In the genomic region with DNA sequence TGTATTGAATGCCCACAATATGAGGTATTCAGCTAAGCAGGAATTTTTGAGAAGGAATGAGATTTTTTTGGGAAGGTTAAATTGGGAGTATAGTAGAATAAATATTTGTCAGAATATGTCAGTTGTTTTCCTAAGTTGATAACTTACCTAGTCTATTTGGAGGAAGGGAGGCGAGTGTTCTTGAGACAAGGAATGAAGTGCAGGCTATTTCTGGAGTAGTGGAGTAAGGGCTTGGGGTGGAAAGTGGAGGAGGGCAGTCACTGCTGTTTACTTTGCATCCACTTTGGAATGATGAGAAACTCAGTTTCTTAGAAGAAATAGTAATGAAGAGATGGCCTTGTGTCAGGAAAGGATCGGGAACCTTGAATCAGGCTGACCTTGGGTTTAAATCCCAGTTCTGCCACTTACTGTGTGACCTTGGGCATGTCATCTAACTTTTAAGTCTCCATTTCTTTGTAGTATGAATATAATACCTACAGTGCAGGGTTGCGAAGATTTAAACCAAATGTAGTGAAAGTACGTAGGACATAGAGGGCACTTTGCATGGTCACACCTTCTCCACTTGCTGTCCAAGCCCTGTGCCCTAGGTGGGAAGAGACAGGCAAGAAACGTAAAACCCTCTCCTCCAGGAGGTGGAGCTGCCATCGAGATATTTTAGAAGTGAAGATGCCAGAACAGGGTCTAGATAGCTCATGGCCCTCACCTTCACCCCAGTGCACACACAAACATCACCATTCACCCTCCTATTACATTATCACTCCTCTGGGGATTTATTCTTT, we compare ENCODE assay signal across 16 cellular contexts.
"Had no signal": no experiment of that assay in that cellular context is flagged by ENCODE, and none has a peak within 500 bp of the region (broad histone marks: within the 10 kb centered on the region; RNA-seq: fewer than 3 reads in every experiment).

No MANE protein-coding gene starts in this region.

- H3K9me3 ChIP-seq: esophagus muscularis mucosa, sigmoid colon, spleen, upper lobe of left lung had no signal

- H3K27ac ChIP-seq: esophagus muscularis mucosa, sigmoid colon, spleen had no signal

- ATAC-seq: left ventricle myocardium superior; stimulated activated naive CD8-positive, alpha-beta T cell treated with anti-CD3 and anti-CD28 coated beads, Interleukin-15, amount 100 ng/mL, for 72 hours had no signal

- H3K27ac Mint-ChIP-seq: activated CD4-positive, alpha-beta T cell treated with anti-CD3 and anti-CD28 coated beads, Interleukin-2, amount 10 ng/mL, durations not matched to agents 24 days and 14 days; nephron progenitor cell; T-helper 2 cell treated with Interferon-gamma antibody and Interleukin-4, amounts not matched to agents 5 μg/mL and 100 μg/mL, for 36 hours had no signal

- H3K9me3 Mint-ChIP-seq: activated CD4-positive, alpha-beta T cell treated with anti-CD3 and anti-CD28 coated beads, Interleukin-2, amount 10 ng/mL, durations not matched to agents 24 days and 14 days; nephron progenitor cell; stimulated activated naive CD8-positive, alpha-beta T cell treated with anti-CD3 and anti-CD28 coated beads, Interleukin-15, amount 100 ng/mL, for 72 hours; T-helper 2 cell treated with Interferon-gamma antibody and Interleukin-4, amounts not matched to agents 5 μg/mL and 100 μg/mL, for 36 hours had no signal

- DNase-seq: activated CD4-positive, alpha-beta T cell treated with anti-CD3 and anti-CD28 coated beads, Interleukin-2, amount 10 ng/mL, durations not matched to agents 24 days and 14 days; activated CD4-positive, CD25-positive, alpha-beta regulatory T cell; activated naive CD4-positive, alpha-beta T cell treated with Interleukin-2 at 50 U/mL for 16 hours; anterior cingulate cortex; hypothalamus; kidney; left ventricle myocardium superior; nephron progenitor cell; occipital lobe; sigmoid colon; spleen; stimulated activated naive CD8-positive, alpha-beta T cell treated with anti-CD3 and anti-CD28 coated beads, Interleukin-15, amount 100 ng/mL, for 72 hours; upper lobe of left lung had no signal

- H3K27me3 ChIP-seq: esophagus muscularis mucosa, sigmoid colon, spleen, upper lobe of left lung had no signal

- H3K27me3 Mint-ChIP-seq: activated CD4-positive, alpha-beta T cell treated with anti-CD3 and anti-CD28 coated beads, Interleukin-2, amount 10 ng/mL, durations not matched to agents 24 days and 14 days; stimulated activated naive CD8-positive, alpha-beta T cell treated with anti-CD3 and anti-CD28 coated beads, Interleukin-15, amount 100 ng/mL, for 72 hours had no signal

- H3K4me1 Mint-ChIP-seq: activated CD4-positive, alpha-beta T cell treated with anti-CD3 and anti-CD28 coated beads, Interleukin-2, amount 10 ng/mL, durations not matched to agents 24 days and 14 days; nephron progenitor cell; stimulated activated naive CD8-positive, alpha-beta T cell treated with anti-CD3 and anti-CD28 coated beads, Interleukin-15, amount 100 ng/mL, for 72 hours had no signal

- FAIRE-seq: colon, kidney had no signal

- H3K4me3 ChIP-seq: esophagus muscularis mucosa, sigmoid colon, spleen, upper lobe of left lung had no signal

- H3K4me1 ChIP-seq: sigmoid colon, spleen had no signal

- H3K4me3 Mint-ChIP-seq: activated CD4-positive, alpha-beta T cell treated with anti-CD3 and anti-CD28 coated beads, Interleukin-2, amount 10 ng/mL, durations not matched to agents 24 days and 14 days; nephron progenitor cell; stimulated activated naive CD8-positive, alpha-beta T cell treated with anti-CD3 and anti-CD28 coated beads, Interleukin-15, amount 100 ng/mL, for 72 hours; T-helper 2 cell treated with Interferon-gamma antibody and Interleukin-4, amounts not matched to agents 5 μg/mL and 100 μg/mL, for 36 hours had no signal
